In the genomic region with DNA sequence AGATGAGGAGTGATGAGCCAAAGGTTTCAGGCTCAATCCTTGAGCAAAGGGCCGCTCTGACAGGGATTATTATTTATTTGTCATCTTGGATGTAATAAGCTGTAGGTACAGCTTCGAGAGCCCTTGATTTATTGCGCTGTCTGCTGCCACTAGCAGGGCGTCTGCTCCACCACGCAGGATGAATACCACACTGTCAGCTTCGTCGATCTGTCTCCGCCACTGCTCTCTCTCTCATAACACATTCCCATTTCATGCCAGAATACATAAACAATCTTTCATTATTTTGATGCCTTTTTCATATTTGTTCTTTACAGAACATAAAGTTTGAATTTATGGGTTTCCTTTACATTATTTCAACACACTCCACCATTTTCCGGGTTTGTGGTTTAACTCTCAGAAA, we compare ENCODE assay signal across 21 cellular contexts.
DNase-seq lines count a peak whose midpoint lies in the region; ATAC-seq and TF ChIP-seq lines count a peak whose summit lies in the region.
"Had no signal": no experiment of that assay in that cellular context is flagged by ENCODE, and none has a peak within 500 bp of the region (broad histone marks: within the 10 kb centered on the region; RNA-seq: fewer than 3 reads in every experiment).

No MANE protein-coding gene starts in this region.

- DNase-seq in DMS153 (lab: John Stamatoyannopoulos, UW) = peak; percentile 51
- peak; percentile 37 to 38 for DNase-seq in SHP77 (lab: John Stamatoyannopoulos, UW)
- DNase-seq in hepatocyte (ENCODE audit: low spot score) = peak; percentile 18
- no peak for DNase-seq in cerebellum (ENCODE audit: low spot score)
- no peak for DNase-seq in activated T-cell treated with anti-CD3 and anti-CD28 coated beads, Interleukin-2, amount 50 U/mL, for 1 hour
- no peak for DNase-seq in NCI-H146 treated with DMSO at 0.1 percent for 48 hours (lab: John Stamatoyannopoulos, UW; ENCODE audit: unreplicated experiment)
- DNase-seq: activated CD4-positive, alpha-beta T cell treated with anti-CD3 and anti-CD28 coated beads, Interleukin-2, amount 50 U/mL, for 4 hours; activated CD8-positive, alpha-beta memory T cell treated with anti-CD3 and anti-CD28 coated beads, Interleukin-2, amount 50 U/mL, for 48 hours; activated effector memory CD4-positive, alpha-beta T cell treated with anti-CD3 and anti-CD28 coated beads, Interleukin-2, amount 50 U/mL, for 16 hours; DMS53; GM23248; heart right ventricle; left ventricle myocardium inferior; NCI-H146; PC-3; SJCRH30; stimulated activated naive B cell treated with anti-CD40 and anti-IgM and Interleukin-4, amounts not matched to agents 10 μg/mL and 1 μg/mL and 100 μg/mL, for 72 hours had no signal

- H3K4me1 ChIP-seq in Loucy (ENCODE audit: insufficient read depth, low read length, poor library complexity, severe bottlenecking) (peaks cover 14% of the 10 kb centered on the region), hepatocyte (ENCODE audit: insufficient read depth) (peaks cover 14% of the 10 kb centered on the region)
- H3K4me1 ChIP-seq: breast epithelium, left ventricle myocardium inferior, SJCRH30 had no signal

- 49% methylated on average over 9 of the region's 9 CpGs for WGBS in hepatocyte (ENCODE audit: low lambda C conversion rate, missing lambda C conversion rate)

- no peak overlapping the region for H3K9ac ChIP-seq in Loucy (ENCODE audit: low read depth, low read length, poor library complexity, severe bottlenecking)
- H3K9ac ChIP-seq: GM23248 had no signal

- H3K79me2 ChIP-seq in Loucy (ENCODE audit: insufficient read depth, low read length) (no peaks in the 10 kb centered on the region), hepatocyte (no peaks in the 10 kb centered on the region)

- TF ChIP-seq CTCF in Loucy (conservative IDR thresholded peaks at IDR 0.05; ENCODE audit: low read length) (no peak), hepatocyte (IDR thresholded peaks at IDR 0.05; ENCODE audit: poor library complexity) (no peak)

- no peak overlapping the region for H3K4me3 ChIP-seq in Loucy (ENCODE audit: low read length, poor library complexity, severe bottlenecking)
- no peak overlapping the region for H3K4me3 ChIP-seq in hepatocyte
- H3K4me3 ChIP-seq: breast epithelium, GM12878, GM23248, heart right ventricle, left ventricle myocardium inferior, SJCRH30 had no signal

- H3K9me3 ChIP-seq in Loucy (ENCODE audit: insufficient read depth, low read depth, low read length) (no peaks in the 10 kb centered on the region), hepatocyte (ENCODE audit: low read depth) (no peaks in the 10 kb centered on the region)
- H3K9me3 ChIP-seq: breast epithelium, heart right ventricle, left ventricle myocardium inferior, SJCRH30 had no signal

- H4K20me1 ChIP-seq in Loucy (ENCODE audit: insufficient read depth, low read length, poor library complexity, severe bottlenecking) (no peaks in the 10 kb centered on the region), hepatocyte (ENCODE audit: insufficient read depth, poor library complexity, severe bottlenecking) (no peaks in the 10 kb centered on the region)

- no peaks in the 10 kb centered on the region for H3K27me3 ChIP-seq in Loucy (ENCODE audit: insufficient read depth, low read length, poor library complexity, severe bottlenecking)
- H3K27me3 ChIP-seq in hepatocyte = peaks cover 3% of the 10 kb centered on the region
- H3K27me3 ChIP-seq: breast epithelium, heart right ventricle, SJCRH30 had no signal

- no peak overlapping the region for H2AFZ ChIP-seq in Loucy (ENCODE audit: low read length)
- H2AFZ ChIP-seq in hepatocyte = no peak overlapping the region
- H2AFZ ChIP-seq: GM23248 had no signal

- H3K9me2 ChIP-seq in Loucy (replicated peaks; ENCODE audit: low read depth, low read length) = no peaks in the 10 kb centered on the region
- H3K9me2 ChIP-seq in hepatocyte (replicated peaks; ENCODE audit: insufficient read depth) = no peaks in the 10 kb centered on the region

- H3K36me3 ChIP-seq in Loucy (ENCODE audit: insufficient read depth, low read length) (no peaks in the 10 kb centered on the region), hepatocyte (replicated peaks; ENCODE audit: insufficient read depth, low read depth) (no peaks in the 10 kb centered on the region)
- H3K36me3 ChIP-seq: breast epithelium, heart right ventricle, left ventricle myocardium inferior, SJCRH30 had no signal

- H3K27ac ChIP-seq in hepatocyte = no peak overlapping the region
- H3K27ac ChIP-seq: breast epithelium, GM23248, heart right ventricle, left ventricle myocardium inferior, SJCRH30 had no signal

- no peak for ATAC-seq in HG03432 (IDR thresholded peaks at IDR 0.05; ENCODE audit: unreplicated experiment)
- ATAC-seq: GM12878; heart right ventricle; PC-3; stimulated activated naive B cell treated with anti-CD40 and anti-IgM and Interleukin-4, amounts not matched to agents 10 μg/mL and 1 μg/mL and 100 μg/mL, for 72 hours had no signal

- H3K4me2 ChIP-seq in Loucy (ENCODE audit: low read depth, low read length, poor library complexity, severe bottlenecking) (peak overlapping the region; percentile 48), hepatocyte (peak overlapping the region; percentile 13)

- no peaks in the 10 kb centered on the region for H3F3A ChIP-seq in Loucy (ENCODE audit: low read depth)

Comparison
In these comparisons a context has a peak if more than half of its experiments do, and no peak if none do; other contexts are left out.
1. DNase-seq: peak in DMS153 (single experiment), SHP77 (2 of 2) and hepatocyte (single experiment); none in cerebellum (single experiment), activated T-cell treated with anti-CD3 and anti-CD28 coated beads, Interleukin-2, amount 50 U/mL, for 1 hour (single experiment) and NCI-H146 treated with DMSO at 0.1 percent for 48 hours (single experiment).